25 cellular contexts compared by ENCODE assay signal in genomic region chr20:47544852-47545251, GRCh38. TPM values are rescaled to one million over a fixed set of nuclear protein-coding genes. Genes with fewer than 3 reads are reported as not detected.
DNase-seq lines count a peak whose midpoint lies in the region; ATAC-seq, FAIRE-seq and TF ChIP-seq lines count a peak whose summit lies in the region.
"Had no signal": no experiment of that assay in that cellular context is flagged by ENCODE, and none has a peak within 500 bp of the region (broad histone marks: within the 10 kb centered on the region; RNA-seq: fewer than 3 reads in every experiment).

No MANE protein-coding gene starts in this region.

- no peak overlapping the region for H4K91ac ChIP-seq in IMR-90 (ENCODE audit: insufficient read depth, low read depth, low read length)

- H2BK20ac ChIP-seq in IMR-90 (ENCODE audit: low read depth, low read length) = no peak overlapping the region

- H3K56ac ChIP-seq in IMR-90 (ENCODE audit: extremely low read depth, insufficient read depth, low read length) = no peak overlapping the region

- SMC1A ChIA-PET in GM12878 (lab: Charles Lee; ENCODE audit: uncharacterized antibody, unreplicated experiment) = interaction anchor here (0.5 to 3.0 kb wide), 10 partner anchors 15 to 1377 kb away, joined by 3 to 13 read pairs (median 3); no protein-coding TSS in a partner anchor

- H3K4ac ChIP-seq in IMR-90 (ENCODE audit: low read depth, low read length) = no peak overlapping the region; the same call in 1 of the 2 replicates

- TF ChIP-seq CTCF in CD4-positive, alpha-beta T cell (IDR thresholded peaks at IDR 0.05) = no peak
- TF ChIP-seq CTCF in IMR-90 (conservative IDR thresholded peaks at IDR 0.05; ENCODE audit: low read depth, low read length) (no peak), GM12878 (IDR thresholded peaks at IDR 0.05 in 2 of 3, conservative IDR thresholded peaks at IDR 0.05 in 1 of 3; ENCODE audit: control insufficient read depth in 2 of 3, extremely low read depth in 1 of 3, insufficient read depth in 1 of 3, low read depth in 3 of 3, low read length in 3 of 3) (no peak), mesothelial cell of epicardium (IDR thresholded peaks at IDR 0.05; ENCODE audit: unreplicated experiment) (no peak), D721Med (IDR thresholded peaks at IDR 0.05; ENCODE audit: insufficient read depth, missing control alignments) (no peak)

- H3K27me3 ChIP-seq in CD4-positive, alpha-beta T cell (ENCODE audit: control insufficient read depth, insufficient read depth, low read length) = no peaks in the 10 kb centered on the region
- H3K27me3 ChIP-seq in IMR-90 (ENCODE audit: control insufficient read depth, insufficient read depth, low read length) = no peaks in the 10 kb centered on the region
- no peaks in the 10 kb centered on the region for H3K27me3 ChIP-seq in GM12878 (replicated peaks in 1 of 2; ENCODE audit: control insufficient read depth in 2 of 2, insufficient read depth in 2 of 2, low read length in 1 of 2)
- H3K27me3 ChIP-seq: esophagus muscularis mucosa, MG63 had no signal

- H3K79me2 ChIP-seq in GM12878 (ENCODE audit: control insufficient read depth, insufficient read depth, low read length) = peaks cover 93% of the 10 kb centered on the region

- H2AK5ac ChIP-seq in IMR-90 (ENCODE audit: low read depth, low read length) = peak overlapping the region; percentile 48; the same call in 1 of the 2 replicates

- H3K23ac ChIP-seq in IMR-90 (ENCODE audit: low read depth, low read length) = no peak overlapping the region

- H3K27me3 Mint-ChIP-seq in CD4-positive, alpha-beta T cell = no peaks in the 10 kb centered on the region
- H3K27me3 Mint-ChIP-seq in mesothelial cell of epicardium (ENCODE audit: low read depth) = no peaks in the 10 kb centered on the region
- H3K27me3 Mint-ChIP-seq: naive thymus-derived CD4-positive, alpha-beta T cell; stimulated activated naive CD8-positive, alpha-beta T cell treated with anti-CD3 and anti-CD28 coated beads, Interleukin-15, Interleukin-2, amounts not matched to agents 100 ng/mL and 50 ng/mL, for 24 hours had no signal

- no peak overlapping the region for H3K4me3 ChIP-seq in IMR-90 (ENCODE audit: insufficient read depth, low read depth, low read length)
- no peak overlapping the region for H3K4me3 ChIP-seq in GM12878
- H3K4me3 ChIP-seq: esophagus muscularis mucosa, lower lobe of right lung, MG63 had no signal

- H2BK120ac ChIP-seq in IMR-90 (ENCODE audit: low read depth, low read length) = no peak overlapping the region

- peaks cover 36 to 69% of the 10 kb centered on the region in 2 experiments for H3K79me1 ChIP-seq in IMR-90 (ENCODE audit: low read depth in 1 of 2, low read length in 2 of 2)

- H3K36me3 Mint-ChIP-seq in CD4-positive, alpha-beta T cell (ENCODE audit: low read depth) = peaks cover 13% of the 10 kb centered on the region
- no peaks in the 10 kb centered on the region for H3K36me3 Mint-ChIP-seq in mesothelial cell of epicardium

- H3K36me3 ChIP-seq in IMR-90 (ENCODE audit: control insufficient read depth, insufficient read depth, low read length) (no peaks in the 10 kb centered on the region), GM12878 (ENCODE audit: control insufficient read depth in 2 of 2, insufficient read depth in 2 of 2, low read length in 1 of 2) (peaks cover 0 to 9% of the 10 kb centered on the region in 2 experiments)
- H3K36me3 ChIP-seq: esophagus muscularis mucosa, lower lobe of right lung, MG63 had no signal

- H2BK5ac ChIP-seq in IMR-90 (ENCODE audit: low read depth, low read length, poor library complexity, severe bottlenecking) = peak overlapping the region; percentile 91

- no peak overlapping the region for H3K9ac ChIP-seq in IMR-90 (ENCODE audit: low read depth, low read length)
- H3K9ac ChIP-seq in GM12878 (ENCODE audit: control insufficient read depth, insufficient read depth, low read length) = no peak overlapping the region

- H3K27ac ChIP-seq in CD4-positive, alpha-beta T cell (ENCODE audit: low read depth, low read length) = no peak overlapping the region
- H3K27ac ChIP-seq in IMR-90 (ENCODE audit: insufficient read depth, low read length) (no peak overlapping the region), GM12878 (ENCODE audit: control insufficient read depth, insufficient read depth) (no peak overlapping the region)
- H3K27ac ChIP-seq: esophagus muscularis mucosa, HL-60, lower lobe of right lung had no signal

- no CpG with 5 or more reads among the region's 2 CpGs for WGBS in IMR-90 (ENCODE audit: extremely low coverage in 2 of 2, insufficient read length in 1 of 2), 2 experiments
- 90% methylated on average over 2 of the region's 2 CpGs for WGBS in GM12878 (ENCODE audit: insufficient coverage, insufficient replicate concordance, low lambda C conversion rate, missing lambda C conversion rate)

- DNase-seq in CD4-positive, alpha-beta T cell = no peak
- DNase-seq in IMR-90 = peak; percentile 35
- no peak for DNase-seq in GM12878 (ENCODE audit: low read depth, low spot score)
- no peak for DNase-seq in mesothelial cell of epicardium (ENCODE audit: low spot score in 2 of 2, unreplicated experiment in 2 of 2)
- no peak for DNase-seq in A172 (ENCODE audit: low spot score)
- no peak for DNase-seq in D721Med (ENCODE audit: insufficient read length, low spot score)
- DNase-seq in RCC 7860 (ENCODE audit: low spot score) = no peak
- DNase-seq: activated CD4-positive, CD25-positive, alpha-beta regulatory T cell; amniotic stem cell; C1 segment of cervical spinal cord; DMS 273 treated with DMSO at 0.1 percent for 48 hours; effector memory CD4-positive, alpha-beta T cell; head of caudate nucleus; immature natural killer cell; lower lobe of right lung; MG63; naive thymus-derived CD4-positive, alpha-beta T cell; NCI-H146; NCI-H82; posterior cingulate gyrus; stimulated activated CD4-positive, alpha-beta T cell treated with anti-CD3 and anti-CD28 coated beads, Interleukin-2, amount 100 ng/mL, for 24 hours had no signal

- peaks cover 14% of the 10 kb centered on the region for H4K20me1 ChIP-seq in IMR-90 (ENCODE audit: insufficient read depth, low read length)
- H4K20me1 ChIP-seq in GM12878 (ENCODE audit: control insufficient read depth, insufficient read depth) = no peaks in the 10 kb centered on the region; the same call in 1 of the 2 replicates

- H3K4me1 Mint-ChIP-seq in CD4-positive, alpha-beta T cell (ENCODE audit: low read depth) = peaks cover 72% of the 10 kb centered on the region
- peaks cover 64% of the 10 kb centered on the region for H3K4me1 Mint-ChIP-seq in mesothelial cell of epicardium

- no peak for ATAC-seq in CD4-positive, alpha-beta T cell (ENCODE audit: poor library complexity)
- ATAC-seq in IMR-90 (ENCODE audit: low read depth) (no peak), GM12878 (no peak)
- ATAC-seq: lower lobe of right lung; naive thymus-derived CD4-positive, alpha-beta T cell had no signal

- intact Hi-C loops in CD4-positive, alpha-beta T cell (cut with DNase I, micrococcal nuclease) = no loop called here
- intact Hi-C loops in IMR-90 (cut with micrococcal nuclease) = no loop called here
- intact Hi-C loops in GM12878 (cut with micrococcal nuclease; ENCODE audit: unreplicated experiment) = no loop called here

- H3K27ac Mint-ChIP-seq in CD4-positive, alpha-beta T cell = peak overlapping the region; percentile 75
- peak overlapping the region; percentile 86 for H3K27ac Mint-ChIP-seq in mesothelial cell of epicardium

- in situ Hi-C loops in IMR-90 (cut with MboI; ENCODE audit: low sequenced_read_pairs) = no loop called here
- in situ Hi-C loops in GM12878 (cut with MboI) = no loop called here

- no peak for TF ChIP-seq POLR2A in IMR-90 (IDR thresholded peaks at IDR 0.05; ENCODE audit: low read depth, low read length)
- TF ChIP-seq POLR2A in GM12878 (IDR thresholded peaks at IDR 0.05; ENCODE audit: low read depth, low read length) = no peak

- dilution Hi-C loops in IMR-90 (cut with HindIII; ENCODE audit: low sequenced_read_pairs, unreplicated experiment) = no loop called here

- POLR2A ChIA-PET in CD4-positive, alpha-beta T cell (lab: Charles Lee) = interaction anchor here (0.6 to 2.4 kb wide), 4 partner anchors 41 to 1716 kb away, joined by 3 to 7 read pairs (median 4); partner anchors contain the start of gene NCOA3
- POLR2A ChIA-PET in IMR-90 (lab: Charles Lee; ENCODE audit: unreplicated experiment) (interaction anchor here (0.6 kb wide), 2 partner anchors 28 to 153 kb away, joined by 4 read pairs; no protein-coding TSS in a partner anchor), GM12878 (lab: Charles Lee) (interaction anchor here (0.6 to 1.6 kb wide), 14 partner anchors 10 to 1591 kb away, joined by 3 to 7 read pairs (median 4); partner anchors contain the start of gene NCOA3)

- no peak overlapping the region for H3K4me3 Mint-ChIP-seq in CD4-positive, alpha-beta T cell
- no peak overlapping the region for H3K4me3 Mint-ChIP-seq in mesothelial cell of epicardium
- H3K4me3 Mint-ChIP-seq: immature natural killer cell; stimulated activated naive CD8-positive, alpha-beta T cell treated with anti-CD3 and anti-CD28 coated beads, Interleukin-15, Interleukin-2, amounts not matched to agents 100 ng/mL and 50 ng/mL, for 24 hours had no signal

- CTCF ChIA-PET in CD4-positive, alpha-beta T cell (lab: Charles Lee) = interaction anchor here (0.9 to 1.0 kb wide), 2 partner anchors 18 to 84 kb away, joined by 4 read pairs; no protein-coding TSS in a partner anchor
- CTCF ChIA-PET in IMR-90 (lab: Yijun Ruan, JAX) = interaction anchor here (0.5 to 0.6 kb wide), 3 partner anchors 14 to 81 kb away, joined by 3 read pairs; no protein-coding TSS in a partner anchor
- CTCF ChIA-PET in GM12878 (lab: Yijun Ruan, JAX) = interaction anchor here (0.6 to 1.2 kb wide), 5 partner anchors 10 to 279 kb away, joined by 3 read pairs; no protein-coding TSS in a partner anchor

- RAD21 ChIA-PET in GM12878 (lab: Charles Lee; ENCODE audit: unreplicated experiment) = interaction anchor here (0.6 to 1.3 kb wide), 7 partner anchors 32 to 76 kb away, joined by 3 to 6 read pairs (median 3); partner anchors contain the start of gene NCOA3

- H3K9me3 ChIP-seq in CD4-positive, alpha-beta T cell (ENCODE audit: control insufficient read depth, low read length) = no peaks in the 10 kb centered on the region
- H3K9me3 ChIP-seq in IMR-90 (ENCODE audit: control insufficient read depth, insufficient read depth, low read length) (no peaks in the 10 kb centered on the region), GM12878 (replicated peaks; ENCODE audit: control insufficient read depth, insufficient read depth, low read length) (no peaks in the 10 kb centered on the region; the same call in 2 of the 3 replicates)
- H3K9me3 ChIP-seq: esophagus muscularis mucosa, lower lobe of right lung, MG63 had no signal

- no peak overlapping the region for H2AK9ac ChIP-seq in IMR-90 (replicated peaks; ENCODE audit: low read depth, low read length, poor library complexity)

- BruUV-seq in IMR-90 (replicated peaks; lab: Mats Ljungman, UMichigan) = no TSS peak
- BruUV-seq in GM12878 (replicated peaks; lab: Mats Ljungman, UMichigan) = TSS peak; percentile 3

- no peak overlapping the region for H4K8ac ChIP-seq in IMR-90 (ENCODE audit: low read depth in 2 of 2, low read length in 2 of 2)

- H4K5ac ChIP-seq in IMR-90 (ENCODE audit: low read depth, low read length) = no peak overlapping the region

- no peak overlapping the region for H2BK15ac ChIP-seq in IMR-90 (ENCODE audit: low read depth, low read length)

- no peaks in the 10 kb centered on the region for H3K9me3 Mint-ChIP-seq in CD4-positive, alpha-beta T cell
- peaks cover 3% of the 10 kb centered on the region for H3K9me3 Mint-ChIP-seq in mesothelial cell of epicardium
- H3K9me3 Mint-ChIP-seq: activated T-helper 2 cell treated with anti-CD3 and anti-CD28 coated beads, Interferon-gamma antibody, Interleukin-2, Interleukin-4, amounts not matched to agents 10 μg/mL and 5 μg/mL and 100 μg/mL, durations not matched to agents 14 hours and 24 hours and 36 hours; immature natural killer cell; stimulated activated naive CD8-positive, alpha-beta T cell treated with anti-CD3 and anti-CD28 coated beads, Interleukin-15, Interleukin-2, amounts not matched to agents 100 ng/mL and 50 ng/mL, for 24 hours had no signal

- no peak for TF ChIP-seq EP300 in GM12878 (IDR thresholded peaks at IDR 0.05; ENCODE audit: borderline replicate concordance in 1 of 2, control insufficient read depth in 1 of 2, low read depth in 2 of 2, low read length in 2 of 2)

- no peak overlapping the region for H3K4me2 ChIP-seq in IMR-90 (ENCODE audit: low read depth, low read length)
- no peak overlapping the region for H3K4me2 ChIP-seq in GM12878 (ENCODE audit: control insufficient read depth, insufficient read depth)

- no peak overlapping the region for H2AFZ ChIP-seq in IMR-90 (replicated peaks; ENCODE audit: low read length, poor library complexity)
- no peak overlapping the region for H2AFZ ChIP-seq in GM12878 (ENCODE audit: control insufficient read depth, low read depth, low read length)

- H3K9me1 ChIP-seq in IMR-90 (ENCODE audit: insufficient read depth, low read length) = peaks cover 23% of the 10 kb centered on the region

- no peak for FAIRE-seq in GM12878 (lab: Jason Lieb, UNC)
- no peak for FAIRE-seq in D721Med (lab: Jason Lieb, UNC)
- FAIRE-seq in RCC 7860 (lab: Jason Lieb, UNC) = no peak

- TF ChIP-seq RAD21 in IMR-90 (IDR thresholded peaks at IDR 0.05; ENCODE audit: low read length) (no peak), GM12878 (IDR thresholded peaks at IDR 0.05; ENCODE audit: insufficient read depth, low read depth, low read length) (no peak)

- H3K18ac ChIP-seq in IMR-90 (ENCODE audit: low read depth, low read length) = no peak overlapping the region

- no peak overlapping the region for H3K14ac ChIP-seq in IMR-90 (replicated peaks; ENCODE audit: low read depth, low read length)

- H3K4me1 ChIP-seq in IMR-90 (ENCODE audit: control insufficient read depth, insufficient read depth, low read length) = peaks cover 29% of the 10 kb centered on the region
- H3K4me1 ChIP-seq in GM12878 (ENCODE audit: control insufficient read depth, insufficient read depth, low read length) = peaks cover 32% of the 10 kb centered on the region

RNA-seq across cellular contexts. Expression of gene NCOA3, which starts 43.2 kb away (rescaled TPM):
- 10 to 100 TPM; 59.9 to 65.4 TPM for total RNA-seq in CD4-positive, alpha-beta T cell
- total RNA-seq in IMR-90 (2012; rRNA removed) (27.2 and 29.0 TPM in 2 replicates), GM12878 (2014; rRNA removed) (82.4 and 88.7 TPM in 2 replicates), GM12878 (2014; rRNA removed; fragmentation: Illumina TruSeq; extraction: Trizol) (95.3 and 95.8 TPM in 2 replicates), GM12878 (2021) (87.4 and 96.2 TPM in 2 replicates), mesothelial cell of epicardium (45.9 to 49.8 TPM (median 47.1 TPM) in 3 replicates)
- polyA plus RNA-seq in IMR-90 (2012; rRNA removed) (8.1 and 8.8 TPM in 2 replicates), GM12878 (2011; rRNA removed) (92.6 and 114 TPM in 2 replicates), GM12878 (2014; fragmentation: Illumina TruSeq; extraction: Trizol) (78.2 and 94.6 TPM in 2 replicates), GM12878 (2014; fragmentation: Nextera tagmentation; extraction: Ambion mirVana) (10 to 100 TPM; 16.9 to 18.0 TPM), GM12878 (2014; rRNA removed) (62.4 and 66.0 TPM in 2 replicates), GM12878 (2016; fragmentation: Nextera tagmentation; extraction: Ambion mirVana) (10 to 100 TPM; 68.1 to 69.1 TPM)
- 2.7 and 2.8 TPM in 2 replicates for polyA plus RNA-seq in IMR-90 (2012; cell fraction: cytosol; rRNA removed)
- 5.1 and 16.2 TPM in 2 replicates for polyA plus RNA-seq in IMR-90 (2012; cell fraction: nucleus; rRNA removed; ENCODE audit: low replicate concordance)
- total RNA-seq in GM12878 (2013; cell fraction: nucleolus; rRNA removed) = 241 and 256 TPM in 2 replicates
- 30.3 TPM for polyA plus RNA-seq in GM12878 (2011; ENCODE audit: low read depth)
- polyA plus RNA-seq in GM12878 (2011; cell fraction: cytosol; rRNA removed) = 60.3 and 60.4 TPM in 2 replicates
- polyA plus RNA-seq in GM12878 (2011; cell fraction: nucleus; rRNA removed) = 89.9 and 95.2 TPM in 2 replicates
- polyA plus RNA-seq in GM12878 (2012) = 38.3 and 50.2 TPM in 2 replicates
- polyA minus RNA-seq in GM12878 (2011; rRNA and poly(A)+ RNA removed) = 126 and 138 TPM in 2 replicates
- polyA minus RNA-seq in GM12878 (2011; cell fraction: cytosol; rRNA and poly(A)+ RNA removed) = 52.3 and 52.4 TPM in 2 replicates
- polyA minus RNA-seq in GM12878 (2011; cell fraction: nucleus; rRNA and poly(A)+ RNA removed) = 48.2 and 66.5 TPM in 2 replicates
- 14.9 and 15.8 TPM in 2 replicates for total RNA-seq in A172 (2014; rRNA removed; shearing (Covaris generic))
